In the genomic region with DNA sequence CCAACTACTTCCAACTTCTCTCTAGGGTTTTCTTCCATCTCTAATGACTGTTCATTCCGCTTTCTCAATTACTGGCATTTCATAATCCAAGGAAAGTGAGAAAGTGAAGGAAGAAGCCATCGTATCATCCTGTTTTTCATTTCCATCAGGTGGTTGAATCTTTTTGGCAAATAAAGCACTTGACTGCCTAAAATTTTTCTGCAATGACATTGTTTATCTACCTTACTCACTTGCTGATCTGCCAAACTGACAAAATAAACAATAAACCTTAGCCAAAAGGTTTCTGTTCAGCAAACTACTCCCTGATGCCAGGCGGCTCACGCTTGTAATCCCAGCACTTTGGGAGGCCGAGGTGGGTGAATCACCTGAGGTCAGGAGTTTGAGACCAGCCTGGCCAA, we compare ENCODE assay signal across 14 cellular contexts. TPM values are rescaled to one million over a fixed set of nuclear protein-coding genes. Genes with fewer than 3 reads are reported as not detected.
DNase-seq lines count a peak whose midpoint lies in the region; ATAC-seq and TF ChIP-seq lines count a peak whose summit lies in the region.
"Had no signal": no experiment of that assay in that cellular context is flagged by ENCODE, and none has a peak within 500 bp of the region (broad histone marks: within the 10 kb centered on the region; RNA-seq: fewer than 3 reads in every experiment).

No MANE protein-coding gene starts in this region.

- H3K36me3 ChIP-seq in RWPE2 (ENCODE audit: low read depth) (no peaks in the 10 kb centered on the region), transverse colon (no peaks in the 10 kb centered on the region)
- H3K36me3 ChIP-seq: WERI-Rb-1 had no signal

- no peaks in the 10 kb centered on the region for H3K27me3 ChIP-seq in RWPE2 (ENCODE audit: insufficient read depth, poor library complexity, severe bottlenecking)
- no peaks in the 10 kb centered on the region for H3K27me3 ChIP-seq in transverse colon
- H3K27me3 ChIP-seq: testis had no signal

- H3K4me1 Mint-ChIP-seq in activated T-cell treated with anti-CD3 and anti-CD28 coated beads, Interleukin-2, amount 50 U/mL, for 72 hours (ENCODE audit: low read depth), result peaks cover 100% of the 10 kb centered on the region

- H3K4me1 ChIP-seq in RWPE2 (ENCODE audit: insufficient read depth, poor library complexity, severe bottlenecking) (peaks cover 10% of the 10 kb centered on the region), transverse colon (peaks cover 18 to 79% (median 50%) of the 10 kb centered on the region in 4 donors)
- H3K4me1 ChIP-seq: parathyroid adenoma had no signal

- no peak for TF ChIP-seq POLR2A in transverse colon (IDR thresholded peaks at IDR 0.05)

- WGBS in transverse colon (ENCODE audit: low coverage in 1 of 2), 2 donors, result 63 to 86% methylated on average over 2 to 5 of the region's 5 CpGs

- intact Hi-C loops in transverse colon (cut with DNase I; ENCODE audit: low total_unique reads), result loop anchor here (5.0 kb wide), 1 partner anchor 702 kb away; no protein-coding TSS in a partner anchor

- H3K27ac Mint-ChIP-seq in activated T-cell treated with anti-CD3 and anti-CD28 coated beads, Interleukin-2, amount 50 U/mL, for 72 hours, result peak overlapping the region; percentile 99

- TF ChIP-seq CTCF in RWPE2 (IDR thresholded peaks at IDR 0.05; ENCODE audit: poor library complexity, severe bottlenecking) (no peak), fibroblast of the aortic adventitia (IDR thresholded peaks at IDR 0.05; ENCODE audit: insufficient read depth, low read length) (no peak), transverse colon (IDR thresholded peaks at IDR 0.05) (no peak)

- peak overlapping the region; percentile 39 for H3K27ac ChIP-seq in RWPE2 (ENCODE audit: poor library complexity, severe bottlenecking)
- peak overlapping the region; percentile 60 to 76 (median 70) for H3K27ac ChIP-seq in transverse colon
- H3K27ac ChIP-seq: parathyroid adenoma, testis, WERI-Rb-1 had no signal

- H3K27me3 Mint-ChIP-seq in activated T-cell treated with anti-CD3 and anti-CD28 coated beads, Interleukin-2, amount 50 U/mL, for 72 hours (ENCODE audit: low read depth), result no peaks in the 10 kb centered on the region

- no peak overlapping the region for H3K4me3 ChIP-seq in RWPE2 (ENCODE audit: severe bottlenecking)
- no peak overlapping the region for H3K4me3 ChIP-seq in fibroblast of the aortic adventitia (ENCODE audit: low read depth, low read length)
- no peak overlapping the region for H3K4me3 ChIP-seq in transverse colon
- H3K4me3 ChIP-seq: testis had no signal

- H3K9me3 ChIP-seq in RWPE2 (ENCODE audit: severe bottlenecking) (no peaks in the 10 kb centered on the region), transverse colon (no peaks in the 10 kb centered on the region)
- H3K9me3 ChIP-seq: testis had no signal

- H3K36me3 Mint-ChIP-seq in activated T-cell treated with anti-CD3 and anti-CD28 coated beads, Interleukin-2, amount 50 U/mL, for 72 hours (ENCODE audit: insufficient read depth in 2 of 2), result peaks cover 9 to 30% of the 10 kb centered on the region in 2 donors

- no peak for DNase-seq in activated T-cell treated with anti-CD3 and anti-CD28 coated beads, Interleukin-2, amount 50 U/mL, for 72 hours
- DNase-seq in activated T-cell treated with anti-CD3 and anti-CD28 coated beads for 4 hours (no peak), RWPE2 (ENCODE audit: low spot score) (peak; percentile 65), fibroblast of the aortic adventitia (ENCODE audit: low read depth) (peak; percentile 34), transverse colon (no peak), NCI-H510A treated with DMSO at 0.1 percent for 48 hours (lab: John Stamatoyannopoulos, UW) (no peak), NCI-H774 (lab: John Stamatoyannopoulos, UW) (no peak), NOMO-1 (lab: John Stamatoyannopoulos, UW; ENCODE audit: unreplicated experiment in 2 of 2) (no peak)
- DNase-seq: activated naive CD4-positive, alpha-beta T cell; left ventricle myocardium superior; NCI-H1694; testis; WERI-Rb-1 had no signal

- TF ChIP-seq EP300 in transverse colon (IDR thresholded peaks at IDR 0.05; ENCODE audit: low read depth), result no peak

- in situ Hi-C loops in transverse colon (cut with MboI; ENCODE audit: low pct_ligation_motif_present in 1 of 4, low pct_unique_long_range_greater_than_20kb in 1 of 4, low sequenced_read_pairs in 3 of 4), result no loop called here

- ATAC-seq in activated T-cell treated with anti-CD3 and anti-CD28 coated beads, Interleukin-2, amount 50 U/mL, for 72 hours (replicated peaks in 1 of 2), result no peak
- ATAC-seq in RWPE2 (ENCODE audit: low read depth), result peak; percentile 89
- ATAC-seq: left ventricle myocardium superior had no signal

- peak overlapping the region; percentile 78 to 94 for H3K4me3 Mint-ChIP-seq in activated T-cell treated with anti-CD3 and anti-CD28 coated beads, Interleukin-2, amount 50 U/mL, for 72 hours

- no peaks in the 10 kb centered on the region for H3K9me3 Mint-ChIP-seq in activated T-cell treated with anti-CD3 and anti-CD28 coated beads, Interleukin-2, amount 50 U/mL, for 72 hours

RNA-seq across cellular contexts. Expression of a gene that starts 18.4 kb away (rescaled TPM):
- total RNA-seq in activated T-cell treated with anti-CD3 and anti-CD28 coated beads, Interleukin-2, amount 50 U/mL, for 72 hours, result 100 to 1,000 TPM; 301 to 323 TPM
- total RNA-seq in fibroblast of the aortic adventitia (ENCODE audit: low replicate concordance) (44.4 and 57.9 TPM in 2 replicates), transverse colon (100 to 1,000 TPM in 1 of 4 donors, 10 to 100 TPM in 3; 38.5 to 114 (median 62.9) TPM)

RNA-seq across cellular contexts. Expression of a gene that starts 29.1 kb away (rescaled TPM):
- 10 to 100 TPM; 27.3 to 31.7 TPM for total RNA-seq in activated T-cell treated with anti-CD3 and anti-CD28 coated beads, Interleukin-2, amount 50 U/mL, for 72 hours
- 11.5 and 30.9 TPM in 2 replicates for total RNA-seq in fibroblast of the aortic adventitia (ENCODE audit: low replicate concordance)
- 10 to 100 TPM; 25.7 to 33.7 (median 32.7) TPM for total RNA-seq in transverse colon

Comparison
In these comparisons a context has a peak if more than half of its experiments do, and no peak if none do; other contexts are left out.
1. DNase-seq: peak in RWPE2 (single experiment) and fibroblast of the aortic adventitia (single experiment); none in activated T-cell treated with anti-CD3 and anti-CD28 coated beads, Interleukin-2, amount 50 U/mL, for 72 hours (0 of 2), activated T-cell treated with anti-CD3 and anti-CD28 coated beads for 4 hours (single experiment), transverse colon (single experiment), NCI-H510A treated with DMSO at 0.1 percent for 48 hours (single experiment), NCI-H774 (single experiment) and NOMO-1 (0 of 2).